ENCODE assay signal across 26 cellular contexts in genomic region chr1:230226004-230226800, GRCh38.
DNase-seq lines count a peak whose midpoint lies in the region; ATAC-seq and TF ChIP-seq lines count a peak whose summit lies in the region.
"Had no signal": no experiment of that assay in that cellular context is flagged by ENCODE, and none has a peak within 500 bp of the region (broad histone marks: within the 10 kb centered on the region; RNA-seq: fewer than 3 reads in every experiment).

No MANE protein-coding gene starts in this region.

- H2AFZ ChIP-seq in mesenchymal stem cell (ENCODE audit: low read depth, low read length) = no peak overlapping the region

- intact Hi-C loops in aorta (cut with DNase I) = no loop called here

- no peak overlapping the region for H2BK12ac ChIP-seq in mesenchymal stem cell (ENCODE audit: low read length in 2 of 2)

- no peaks in the 10 kb centered on the region for H3K36me3 Mint-ChIP-seq in endodermal cell (ENCODE audit: low read depth)

- H3K27me3 ChIP-seq in endodermal cell (ENCODE audit: control insufficient read depth, insufficient read depth, low read length, poor library complexity, severe bottlenecking) = no peaks in the 10 kb centered on the region
- no peaks in the 10 kb centered on the region for H3K27me3 ChIP-seq in mesenchymal stem cell (ENCODE audit: control insufficient read depth in 1 of 2, insufficient read depth in 1 of 2, low read length in 2 of 2)
- H3K27me3 ChIP-seq in aorta (ENCODE audit: control insufficient read depth in 1 of 2, insufficient read depth in 2 of 2, low read length in 1 of 2) = no peaks in the 10 kb centered on the region

- no peak overlapping the region for H2AK5ac ChIP-seq in mesenchymal stem cell (ENCODE audit: low read length, severe bottlenecking)

- DNase-seq in amniotic epithelial cell (ENCODE audit: low read depth) = peak; percentile 46
- DNase-seq in endodermal cell = peak; percentile 45
- no peak for DNase-seq in mesenchymal stem cell
- no peak for DNase-seq in aorta
- no peak for DNase-seq in NCI-H1417 treated with DMSO at 0.1 percent for 48 hours (lab: John Stamatoyannopoulos, UW)
- DNase-seq: Calu3; DMS79 treated with DMSO at 0.1 percent for 48 hours; GF-D8; HFFc6; MM.1S; NCI-H1417; NCI-H187; NCI-H2081 treated with DMSO at 0.1 percent for 48 hours; NCI-H2171 treated with DMSO at 0.1 percent for 48 hours; NCI-H345; NCI-H510A treated with DMSO at 0.1 percent for 48 hours; NCI-H748 treated with DMSO at 0.1 percent for 48 hours; NK-92 treated with Interleukin-12 subunit alpha and Interleukin-12 subunit beta, amount 100 ng/mL, for 24 hours; PC-3 had no signal

- H3K9ac ChIP-seq in endodermal cell (ENCODE audit: extremely low read depth, low read length, poor library complexity, severe bottlenecking) (no peak overlapping the region), mesenchymal stem cell (ENCODE audit: low read length) (no peak overlapping the region)
- H3K9ac ChIP-seq: KMS-11 had no signal

- no peak for TF ChIP-seq CTCF in endodermal cell (conservative IDR thresholded peaks at IDR 0.05)

- H3K23ac ChIP-seq in mesenchymal stem cell (ENCODE audit: low read length in 2 of 2) = no peak overlapping the region

- no peaks in the 10 kb centered on the region for H3K9me3 Mint-ChIP-seq in endodermal cell
- H3K9me3 Mint-ChIP-seq: HFFc6, IgD-negative memory B cell had no signal

- no peak overlapping the region for H2BK120ac ChIP-seq in mesenchymal stem cell (ENCODE audit: low read depth, low read length)

- H3K4ac ChIP-seq in mesenchymal stem cell (ENCODE audit: low read depth in 1 of 2, low read length in 2 of 2) = no peak overlapping the region

- ATAC-seq in aorta (ENCODE audit: low FRiP score) (no peak), GM21423 (IDR thresholded peaks at IDR 0.05; ENCODE audit: unreplicated experiment) (no peak), GM19452 (IDR thresholded peaks at IDR 0.05; ENCODE audit: unreplicated experiment) (no peak)
- ATAC-seq: PC-3, SK-N-SH treated with all-trans-retinoic acid at 6 μM for 48 hours had no signal

- peak overlapping the region in 1 of 2 experiments; percentile 12 for H3K14ac ChIP-seq in mesenchymal stem cell (ENCODE audit: low read length in 2 of 2)

- H3K36me3 ChIP-seq in endodermal cell (ENCODE audit: control insufficient read depth, insufficient read depth, low read length) (no peaks in the 10 kb centered on the region), mesenchymal stem cell (ENCODE audit: control insufficient read depth in 1 of 2, insufficient read depth in 2 of 2, low read depth in 1 of 2, low read length in 2 of 2) (peaks cover 0 to 3% of the 10 kb centered on the region in 2 experiments), aorta (ENCODE audit: control insufficient read depth in 1 of 2, insufficient read depth in 2 of 2, low read length in 1 of 2) (no peaks in the 10 kb centered on the region)
- H3K36me3 ChIP-seq: HAP-1 had no signal

- no peak overlapping the region for H3K27ac ChIP-seq in endodermal cell (ENCODE audit: low read depth, low read length)
- no peak overlapping the region for H3K27ac ChIP-seq in mesenchymal stem cell (ENCODE audit: low read length, poor library complexity, severe bottlenecking)
- peak overlapping the region; percentile 54 to 90 for H3K27ac ChIP-seq in aorta (ENCODE audit: low read depth in 1 of 2, low read length in 2 of 2)
- H3K27ac ChIP-seq: C4-2B, KMS-11 had no signal

- peak overlapping the region; percentile 36 for H4K8ac ChIP-seq in mesenchymal stem cell (ENCODE audit: low read length)

- H3K9me3 ChIP-seq in endodermal cell (ENCODE audit: control insufficient read depth, low read length) (no peaks in the 10 kb centered on the region), mesenchymal stem cell (ENCODE audit: control insufficient read depth, low read length) (no peaks in the 10 kb centered on the region), aorta (ENCODE audit: control insufficient read depth, low read length) (no peaks in the 10 kb centered on the region)
- H3K9me3 ChIP-seq: HAP-1 had no signal

- H3K4me1 Mint-ChIP-seq in endodermal cell = peaks cover 25% of the 10 kb centered on the region

- H3K27ac Mint-ChIP-seq in endodermal cell = no peak overlapping the region
- H3K27ac Mint-ChIP-seq: HFFc6, IgD-negative memory B cell had no signal

- H3K4me3 Mint-ChIP-seq in endodermal cell = no peak overlapping the region
- H3K4me3 Mint-ChIP-seq: HFFc6, IgD-negative memory B cell had no signal

- WGBS in endodermal cell (ENCODE audit: insufficient coverage in 1 of 2, insufficient read length in 1 of 2), 2 experiments = 90 to 94% methylated on average over 5 to 16 of the region's 16 CpGs
- 87% methylated on average over 12 of the region's 16 CpGs for WGBS in mesenchymal stem cell
- WGBS in aorta, 2 donors = 65 to 68% methylated on average over 16 of the region's 16 CpGs

- H2BK15ac ChIP-seq in mesenchymal stem cell (ENCODE audit: low read depth, poor library complexity, severe bottlenecking) = peak overlapping the region; percentile 57

- no peak overlapping the region for H3K4me2 ChIP-seq in mesenchymal stem cell (ENCODE audit: low read length, poor library complexity, severe bottlenecking)
- H3K4me2 ChIP-seq: KMS-11 had no signal

- no peaks in the 10 kb centered on the region for H3K27me3 Mint-ChIP-seq in endodermal cell (ENCODE audit: insufficient read depth)
- H3K27me3 Mint-ChIP-seq: IgD-negative memory B cell had no signal

- H3K4me1 ChIP-seq in endodermal cell (ENCODE audit: control insufficient read depth, insufficient read depth, low read length) (no peaks in the 10 kb centered on the region), mesenchymal stem cell (ENCODE audit: control insufficient read depth, insufficient read depth, low read depth, low read length) (peaks cover 2% of the 10 kb centered on the region), aorta (ENCODE audit: control insufficient read depth in 1 of 2, insufficient read depth in 2 of 2, low read length in 2 of 2) (peaks cover 3 to 5% of the 10 kb centered on the region in 2 donors)
- H3K4me1 ChIP-seq: HAP-1 had no signal

- H4K91ac ChIP-seq in mesenchymal stem cell (ENCODE audit: low read length) = no peak overlapping the region

- no peak overlapping the region for H2BK5ac ChIP-seq in mesenchymal stem cell (ENCODE audit: low read depth, low read length, poor library complexity, severe bottlenecking)

- H3K4me3 ChIP-seq in endodermal cell (ENCODE audit: low read length) = no peak overlapping the region
- H3K4me3 ChIP-seq in mesenchymal stem cell (ENCODE audit: insufficient read depth in 1 of 2, low read depth in 1 of 2, low read length in 2 of 2) = no peak overlapping the region
- no peak overlapping the region for H3K4me3 ChIP-seq in aorta (ENCODE audit: low read length in 2 of 2)
- H3K4me3 ChIP-seq: HAP-1 had no signal

- H3K18ac ChIP-seq in mesenchymal stem cell (ENCODE audit: low read depth in 1 of 2, low read length in 2 of 2) = no peak overlapping the region

- peaks cover 33% of the 10 kb centered on the region for H3K79me1 ChIP-seq in mesenchymal stem cell (replicated peaks; ENCODE audit: low read length, poor library complexity, severe bottlenecking)

Comparison
In these comparisons a context has a peak if more than half of its experiments do, and no peak if none do; other contexts are left out.
1. DNase-seq: peak in amniotic epithelial cell (single experiment) and endodermal cell (single experiment); none in mesenchymal stem cell (single experiment), aorta (0 of 2) and NCI-H1417 treated with DMSO at 0.1 percent for 48 hours (single experiment).
2. H3K27ac ChIP-seq: peak in aorta (2 of 2); none in endodermal cell (single experiment) and mesenchymal stem cell (single experiment).